Comparison of ENCODE assay signal across 2 cellular contexts in the genomic region with DNA sequence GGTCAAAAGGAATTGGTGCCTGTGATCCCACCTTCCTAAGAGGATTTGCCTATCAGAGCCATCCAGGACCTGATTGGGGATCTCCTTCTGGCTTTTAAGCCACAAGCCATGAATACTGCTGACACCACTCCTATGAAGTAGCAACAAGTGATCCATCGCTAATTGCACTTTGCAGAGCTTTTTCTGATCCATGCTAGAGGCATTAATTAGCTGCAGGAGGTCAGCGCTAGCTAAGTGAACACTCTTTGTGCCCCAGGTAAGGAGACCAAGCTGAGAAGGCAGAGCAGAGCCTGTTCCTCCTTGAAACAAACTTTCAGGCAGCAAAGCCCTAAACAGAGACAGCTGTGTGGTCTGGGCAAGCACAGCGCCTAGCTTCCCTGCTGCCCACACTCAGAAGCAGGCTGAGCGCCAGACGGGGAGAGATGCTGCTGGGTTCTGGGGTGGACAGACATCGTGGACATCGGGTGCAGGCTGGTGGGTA.
TF ChIP-seq lines count a peak whose summit lies in the region.

No MANE protein-coding gene starts in this region.

TF ChIP-seq in IMR-90, 13 proteins besides CTCF, POLR2A, EP300 and RAD21:
- TF ChIP-seq MXI1 (IDR thresholded peaks at IDR 0.05; ENCODE audit: borderline replicate concordance, low read depth, low read length) (no peak), CEBPB (IDR thresholded peaks at IDR 0.05; ENCODE audit: low read depth, low read length) (no peak), MAZ (IDR thresholded peaks at IDR 0.05; ENCODE audit: borderline replicate concordance, low read depth, low read length) (no peak), CHD1 (IDR thresholded peaks at IDR 0.05; ENCODE audit: low read depth, low read length) (no peak), RCOR1 (IDR thresholded peaks at IDR 0.05; ENCODE audit: insufficient replicate concordance, low read length) (no peak), BHLHE40 (IDR thresholded peaks at IDR 0.05; ENCODE audit: low read depth, low read length) (no peak), NFE2L2 (IDR thresholded peaks at IDR 0.05; ENCODE audit: low read depth, low read length) (no peak), ELK1 (IDR thresholded peaks at IDR 0.05; ENCODE audit: borderline replicate concordance, low read depth, low read length) (no peak)
- TF ChIP-seq, protein P1, sequence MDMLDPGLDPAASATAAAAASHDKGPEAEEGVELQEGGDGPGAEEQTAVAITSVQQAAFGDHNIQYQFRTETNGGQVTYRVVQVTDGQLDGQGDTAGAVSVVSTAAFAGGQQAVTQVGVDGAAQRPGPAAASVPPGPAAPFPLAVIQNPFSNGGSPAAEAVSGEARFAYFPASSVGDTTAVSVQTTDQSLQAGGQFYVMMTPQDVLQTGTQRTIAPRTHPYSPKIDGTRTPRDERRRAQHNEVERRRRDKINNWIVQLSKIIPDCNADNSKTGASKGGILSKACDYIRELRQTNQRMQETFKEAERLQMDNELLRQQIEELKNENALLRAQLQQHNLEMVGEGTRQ (IDR thresholded peaks at IDR 0.05; ENCODE audit: low read depth, low read length), result no peak

TF ChIP-seq in GM12878, 131 proteins besides CTCF, POLR2A, EP300 and RAD21:
- TF ChIP-seq JUND (IDR thresholded peaks at IDR 0.05; ENCODE audit: low read depth, low read length) (no peak), EED (IDR thresholded peaks at IDR 0.05; ENCODE audit: low read depth) (peak; percentile 29; the same call in 1 of the 2 replicates), RBBP5 (conservative IDR thresholded peaks at IDR 0.05) (no peak), TCF3 (IDR thresholded peaks at IDR 0.05; ENCODE audit: borderline replicate concordance, insufficient read depth, low read depth, low read length) (no peak), E4F1 (IDR thresholded peaks at IDR 0.05; ENCODE audit: borderline replicate concordance, partially characterized antibody) (no peak)
- TF ChIP-seq, protein P2, sequence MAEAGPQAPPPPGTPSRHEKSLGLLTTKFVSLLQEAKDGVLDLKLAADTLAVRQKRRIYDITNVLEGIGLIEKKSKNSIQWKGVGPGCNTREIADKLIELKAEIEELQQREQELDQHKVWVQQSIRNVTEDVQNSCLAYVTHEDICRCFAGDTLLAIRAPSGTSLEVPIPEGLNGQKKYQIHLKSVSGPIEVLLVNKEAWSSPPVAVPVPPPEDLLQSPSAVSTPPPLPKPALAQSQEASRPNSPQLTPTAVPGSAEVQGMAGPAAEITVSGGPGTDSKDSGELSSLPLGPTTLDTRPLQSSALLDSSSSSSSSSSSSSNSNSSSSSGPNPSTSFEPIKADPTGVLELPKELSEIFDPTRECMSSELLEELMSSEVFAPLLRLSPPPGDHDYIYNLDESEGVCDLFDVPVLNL (IDR thresholded peaks at IDR 0.05; ENCODE audit: low read depth, low read length), result no peak
- TF ChIP-seq, protein P3, sequence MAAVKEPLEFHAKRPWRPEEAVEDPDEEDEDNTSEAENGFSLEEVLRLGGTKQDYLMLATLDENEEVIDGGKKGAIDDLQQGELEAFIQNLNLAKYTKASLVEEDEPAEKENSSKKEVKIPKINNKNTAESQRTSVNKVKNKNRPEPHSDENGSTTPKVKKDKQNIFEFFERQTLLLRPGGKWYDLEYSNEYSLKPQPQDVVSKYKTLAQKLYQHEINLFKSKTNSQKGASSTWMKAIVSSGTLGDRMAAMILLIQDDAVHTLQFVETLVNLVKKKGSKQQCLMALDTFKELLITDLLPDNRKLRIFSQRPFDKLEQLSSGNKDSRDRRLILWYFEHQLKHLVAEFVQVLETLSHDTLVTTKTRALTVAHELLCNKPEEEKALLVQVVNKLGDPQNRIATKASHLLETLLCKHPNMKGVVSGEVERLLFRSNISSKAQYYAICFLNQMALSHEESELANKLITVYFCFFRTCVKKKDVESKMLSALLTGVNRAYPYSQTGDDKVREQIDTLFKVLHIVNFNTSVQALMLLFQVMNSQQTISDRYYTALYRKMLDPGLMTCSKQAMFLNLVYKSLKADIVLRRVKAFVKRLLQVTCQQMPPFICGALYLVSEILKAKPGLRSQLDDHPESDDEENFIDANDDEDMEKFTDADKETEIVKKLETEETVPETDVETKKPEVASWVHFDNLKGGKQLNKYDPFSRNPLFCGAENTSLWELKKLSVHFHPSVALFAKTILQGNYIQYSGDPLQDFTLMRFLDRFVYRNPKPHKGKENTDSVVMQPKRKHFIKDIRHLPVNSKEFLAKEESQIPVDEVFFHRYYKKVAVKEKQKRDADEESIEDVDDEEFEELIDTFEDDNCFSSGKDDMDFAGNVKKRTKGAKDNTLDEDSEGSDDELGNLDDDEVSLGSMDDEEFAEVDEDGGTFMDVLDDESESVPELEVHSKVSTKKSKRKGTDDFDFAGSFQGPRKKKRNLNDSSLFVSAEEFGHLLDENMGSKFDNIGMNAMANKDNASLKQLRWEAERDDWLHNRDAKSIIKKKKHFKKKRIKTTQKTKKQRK (IDR thresholded peaks at IDR 0.05; ENCODE audit: low read depth, low read length), result no peak
